13 cellular contexts compared by ENCODE assay signal in genomic region chr10:61390841-61391240, GRCh38.
DNase-seq lines count a peak whose midpoint lies in the region; ATAC-seq and TF ChIP-seq lines count a peak whose summit lies in the region.
"Had no signal": no experiment of that assay in that cellular context is flagged by ENCODE, and none has a peak within 500 bp of the region (broad histone marks: within the 10 kb centered on the region; RNA-seq: fewer than 3 reads in every experiment).

No MANE protein-coding gene starts in this region.

- no peaks in the 10 kb centered on the region for H3K36me3 Mint-ChIP-seq in activated T-helper 1 cell treated with anti-CD3 and anti-CD28 coated beads, Interleukin-12 subunit alpha, Interleukin-12 subunit beta, Interleukin-2, Interleukin-4 antibody, amounts not matched to agents 30 ng/mL and 10 ng/mL and 1 ng/mL, durations not matched to agents 14 hours and 24 hours and 36 hours (ENCODE audit: low read depth)

- intact Hi-C loops in activated T-helper 1 cell treated with anti-CD3 and anti-CD28 coated beads, Interleukin-12 subunit alpha, Interleukin-12 subunit beta, Interleukin-2, Interleukin-4 antibody, amounts not matched to agents 30 ng/mL and 10 ng/mL and 1 ng/mL, durations not matched to agents 14 hours and 24 hours and 36 hours (cut with micrococcal nuclease), result no loop called here
- intact Hi-C loops in ovary (cut with DNase I), result no loop called here

- H3K27me3 ChIP-seq in ovary, result no peaks in the 10 kb centered on the region
- H3K27me3 ChIP-seq: tibial artery had no signal

- 84 to 90% (median 87%) methylated on average over 4 of the region's 4 CpGs for WGBS in ovary, 3 donors

- H3K27me3 Mint-ChIP-seq in activated T-helper 1 cell treated with anti-CD3 and anti-CD28 coated beads, Interleukin-12 subunit alpha, Interleukin-12 subunit beta, Interleukin-2, Interleukin-4 antibody, amounts not matched to agents 30 ng/mL and 10 ng/mL and 1 ng/mL, durations not matched to agents 14 hours and 24 hours and 36 hours (ENCODE audit: insufficient read depth), result peaks cover 4% of the 10 kb centered on the region

- DNase-seq in AML-193 (lab: John Stamatoyannopoulos, UW), result peak; percentile 9 to 49
- DNase-seq in activated T-helper 1 cell treated with anti-CD3 and anti-CD28 coated beads, Interleukin-12 subunit alpha, Interleukin-12 subunit beta, Interleukin-2, Interleukin-4 antibody, amounts not matched to agents 30 ng/mL and 10 ng/mL and 1 ng/mL, durations not matched to agents 14 hours and 24 hours and 36 hours (ENCODE audit: low spot score), result no peak
- DNase-seq in NCI-H748 treated with DMSO at 0.1 percent for 48 hours (lab: John Stamatoyannopoulos, UW), result no peak
- no peak for DNase-seq in T1000 (lab: John Stamatoyannopoulos, UW)
- no peak for DNase-seq in ovary
- DNase-seq: activated CD4-positive, alpha-beta T cell treated with anti-CD3 and anti-CD28 coated beads, Interleukin-2, amount 50 U/mL, for 4 hours; erythroblast; NCI-H2029; SHP77 treated with DMSO at 0.1 percent for 48 hours; tibial artery had no signal

- H3K9me3 ChIP-seq in ovary, result no peaks in the 10 kb centered on the region
- H3K9me3 ChIP-seq: tibial artery had no signal

- no peak for TF ChIP-seq CTCF in ovary (IDR thresholded peaks at IDR 0.05)

- no peaks in the 10 kb centered on the region for H3K4me1 ChIP-seq in ovary (ENCODE audit: insufficient read depth)
- H3K4me1 ChIP-seq: tibial artery had no signal

- H3K9me3 Mint-ChIP-seq in activated T-helper 1 cell treated with anti-CD3 and anti-CD28 coated beads, Interleukin-12 subunit alpha, Interleukin-12 subunit beta, Interleukin-2, Interleukin-4 antibody, amounts not matched to agents 30 ng/mL and 10 ng/mL and 1 ng/mL, durations not matched to agents 14 hours and 24 hours and 36 hours, result no peaks in the 10 kb centered on the region

- H3K4me3 ChIP-seq in ovary, result no peak overlapping the region
- H3K4me3 ChIP-seq: tibial artery had no signal

- H3K4me3 Mint-ChIP-seq in activated T-helper 1 cell treated with anti-CD3 and anti-CD28 coated beads, Interleukin-12 subunit alpha, Interleukin-12 subunit beta, Interleukin-2, Interleukin-4 antibody, amounts not matched to agents 30 ng/mL and 10 ng/mL and 1 ng/mL, durations not matched to agents 14 hours and 24 hours and 36 hours, result no peak overlapping the region

- H3K27ac Mint-ChIP-seq in activated T-helper 1 cell treated with anti-CD3 and anti-CD28 coated beads, Interleukin-12 subunit alpha, Interleukin-12 subunit beta, Interleukin-2, Interleukin-4 antibody, amounts not matched to agents 30 ng/mL and 10 ng/mL and 1 ng/mL, durations not matched to agents 14 hours and 24 hours and 36 hours, result no peak overlapping the region

- no peak for TF ChIP-seq EP300 in ovary (IDR thresholded peaks at IDR 0.05)

- no peak for TF ChIP-seq POLR2A in ovary (IDR thresholded peaks at IDR 0.05)

- no peaks in the 10 kb centered on the region for H3K36me3 ChIP-seq in ovary
- H3K36me3 ChIP-seq: tibial artery had no signal

- ATAC-seq in GM19395 (IDR thresholded peaks at IDR 0.05; ENCODE audit: unreplicated experiment), result peak; percentile 88
- ATAC-seq in HG02870 (IDR thresholded peaks at IDR 0.05; ENCODE audit: unreplicated experiment), result peak; percentile 68
- peak; percentile 65 for ATAC-seq in HG03575 (IDR thresholded peaks at IDR 0.05; ENCODE audit: extremely low read depth, insufficient number of reproducible peaks, low FRiP score, unreplicated experiment)

- no peak overlapping the region for H3K27ac ChIP-seq in ovary
- H3K27ac ChIP-seq: tibial artery had no signal

- H3K4me1 Mint-ChIP-seq in activated T-helper 1 cell treated with anti-CD3 and anti-CD28 coated beads, Interleukin-12 subunit alpha, Interleukin-12 subunit beta, Interleukin-2, Interleukin-4 antibody, amounts not matched to agents 30 ng/mL and 10 ng/mL and 1 ng/mL, durations not matched to agents 14 hours and 24 hours and 36 hours (ENCODE audit: low read depth), result no peaks in the 10 kb centered on the region

Comparison
In these comparisons a context has a peak if more than half of its experiments do, and no peak if none do; other contexts are left out.
1. DNase-seq: peak in AML-193 (2 of 2); none in activated T-helper 1 cell treated with anti-CD3 and anti-CD28 coated beads, Interleukin-12 subunit alpha, Interleukin-12 subunit beta, Interleukin-2, Interleukin-4 antibody, amounts not matched to agents 30 ng/mL and 10 ng/mL and 1 ng/mL, durations not matched to agents 14 hours and 24 hours and 36 hours (single experiment), NCI-H748 treated with DMSO at 0.1 percent for 48 hours (single experiment), T1000 (single experiment) and ovary (0 of 5).
2. Peak in every context shown above with its lines, with median percentiles within 50 percentile points of each other: ATAC-seq.